ENCODE assay signal across 7 cellular contexts in the genomic region with DNA sequence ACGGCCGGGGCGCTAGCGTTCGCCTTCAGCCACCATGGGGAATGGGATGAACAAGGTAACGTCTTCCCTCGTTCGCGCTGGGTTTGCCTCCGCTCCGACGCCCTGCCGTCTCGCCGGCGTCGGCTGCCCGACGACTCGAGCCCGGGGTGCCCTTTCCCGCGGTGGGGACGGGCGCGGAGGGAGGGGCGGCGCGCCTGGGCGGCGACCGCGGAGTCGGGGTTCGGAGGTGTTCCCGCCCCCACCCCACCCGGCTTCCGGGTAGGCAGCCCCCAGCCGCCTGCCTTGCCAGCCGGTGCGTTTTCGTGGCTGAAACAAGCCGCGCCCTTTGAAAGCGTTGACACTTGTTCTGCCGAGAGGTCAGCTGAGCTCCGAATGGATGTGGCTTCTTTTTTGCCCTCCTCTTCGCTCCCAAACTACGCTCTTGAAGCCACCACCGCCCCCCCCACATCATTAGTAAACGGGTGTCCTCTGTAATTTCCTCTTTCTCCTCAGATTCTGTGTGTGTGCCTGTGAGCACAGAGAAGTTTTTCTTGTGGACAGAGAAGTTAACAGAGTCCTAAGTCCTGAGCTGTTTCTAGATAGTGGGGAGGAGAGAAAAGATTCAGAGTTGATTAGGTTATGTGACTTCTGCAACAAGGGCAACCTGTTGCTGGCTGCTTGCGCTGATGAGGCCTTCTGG. TPM values are rescaled to one million over a fixed set of nuclear protein-coding genes. Genes with fewer than 3 reads are reported as not detected.
DNase-seq lines count a peak whose midpoint lies in the region; ATAC-seq and TF ChIP-seq lines count a peak whose summit lies in the region.

No MANE protein-coding gene starts in this region.

- WGBS in ectodermal cell, 2 experiments = 28 to 30% methylated on average over 52 of the region's 52 CpGs

- H3K4me3 ChIP-seq in ectodermal cell (ENCODE audit: insufficient read depth, low read depth, low read length) = peak overlapping the region; percentile 60
- peak overlapping the region; percentile 37 for H3K4me3 ChIP-seq in mucosa of descending colon

- H3K36me3 ChIP-seq in ectodermal cell (ENCODE audit: control insufficient read depth, insufficient read depth, low read length) = no peaks in the 10 kb centered on the region
- H3K36me3 ChIP-seq in mucosa of descending colon (ENCODE audit: low read depth) = no peaks in the 10 kb centered on the region

- peak overlapping the region; percentile 74 for H3K27ac ChIP-seq in ectodermal cell (ENCODE audit: insufficient read depth, low read depth, low read length, poor library complexity, severe bottlenecking)

- intact Hi-C loops in mucosa of descending colon (cut with DNase I, micrococcal nuclease) = no loop called here

- H3K9me3 ChIP-seq in ectodermal cell (ENCODE audit: control insufficient read depth, low read length) (no peaks in the 10 kb centered on the region), mucosa of descending colon (no peaks in the 10 kb centered on the region)

- H3K4me1 ChIP-seq in ectodermal cell (ENCODE audit: control insufficient read depth, insufficient read depth, low read length) (peaks cover 7% of the 10 kb centered on the region), mucosa of descending colon (ENCODE audit: low read depth) (peaks cover 7% of the 10 kb centered on the region)

- no peak for TF ChIP-seq CTCF in mucosa of descending colon (IDR thresholded peaks at IDR 0.05)

- no peaks in the 10 kb centered on the region for H3K27me3 ChIP-seq in ectodermal cell (ENCODE audit: control insufficient read depth, insufficient read depth, low read length, poor library complexity, severe bottlenecking)

- ATAC-seq in GM19043 (IDR thresholded peaks at IDR 0.05; ENCODE audit: low read depth, unreplicated experiment) = peak; percentile 27
- peak; percentile 40 for ATAC-seq in HG03175 (IDR thresholded peaks at IDR 0.05; ENCODE audit: unreplicated experiment)
- ATAC-seq in mucosa of descending colon = peak; percentile 61

- peak; percentile 71 for DNase-seq in activated CD4-positive, alpha-beta T cell treated with anti-CD3 and anti-CD28 coated beads for 1 hour
- DNase-seq in mucosa of descending colon = peak; percentile 83 to 93 (median 85)
- peak; percentile 80 for DNase-seq in stimulated activated CD8-positive, alpha-beta memory T cell treated with anti-CD3 and anti-CD28 coated beads, Interleukin-4, amount 100 ng/mL, for 48 hours
- no peak for DNase-seq in MV-4-11 (lab: John Stamatoyannopoulos, UW)

RNA-seq across cellular contexts. Expression of a gene that starts 0.4 kb away (rescaled TPM):
- 59.7 TPM for polyA plus RNA-seq in ectodermal cell (2013, experiment 1 of 4)
- polyA plus RNA-seq in ectodermal cell (2013, experiment 2 of 4) = 52.9 TPM
- 50.2 TPM for polyA plus RNA-seq in ectodermal cell (2013, experiment 3 of 4)
- polyA plus RNA-seq in ectodermal cell (2013, experiment 4 of 4) = 48.9 TPM
- total RNA-seq in mucosa of descending colon = 10 to 100 TPM; 27.5 to 80.6 (median 29.1) TPM
